Comparison of ENCODE assay signal across 15 cellular contexts in the genomic region with DNA sequence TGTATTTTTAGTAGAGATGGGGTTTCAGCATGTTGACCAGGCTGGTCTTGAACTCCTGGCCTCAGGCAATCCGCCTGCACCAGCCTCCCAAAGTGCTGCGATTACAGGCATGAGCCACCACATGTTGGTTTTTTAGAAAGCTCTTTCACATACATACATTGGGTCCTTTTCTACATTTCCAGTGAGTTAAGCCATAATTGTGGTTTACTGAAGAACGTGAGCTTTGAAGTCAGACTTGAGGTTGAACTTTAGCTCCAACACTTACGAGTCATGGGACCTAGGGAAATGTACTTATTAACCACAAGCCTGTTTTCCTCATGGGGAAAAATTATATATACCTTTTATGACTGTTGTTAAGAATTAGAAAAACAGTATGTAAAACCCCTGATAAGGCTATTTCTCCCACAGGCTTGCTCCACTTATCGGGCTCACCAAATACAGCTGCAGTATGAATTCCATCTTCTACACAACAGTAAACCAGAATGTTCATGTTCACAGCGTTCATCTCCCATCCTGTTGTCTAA. TPM values are rescaled to one million over a fixed set of nuclear protein-coding genes. Genes with fewer than 3 reads are reported as not detected.
DNase-seq lines count a peak whose midpoint lies in the region; ATAC-seq, FAIRE-seq and TF ChIP-seq lines count a peak whose summit lies in the region.
"Had no signal": no experiment of that assay in that cellular context is flagged by ENCODE, and none has a peak within 500 bp of the region (broad histone marks: within the 10 kb centered on the region; RNA-seq: fewer than 3 reads in every experiment).

No MANE protein-coding gene starts in this region.

- no peak for TF ChIP-seq CTCF in fibroblast of villous mesenchyme (IDR thresholded peaks at IDR 0.05; ENCODE audit: insufficient read depth, low read depth, low read length)
- no peak for TF ChIP-seq CTCF in transverse colon (IDR thresholded peaks at IDR 0.05)
- no peak for TF ChIP-seq CTCF in pancreas (IDR thresholded peaks at IDR 0.05)

- peak; percentile 55 for ATAC-seq in stimulated activated naive CD8-positive, alpha-beta T cell treated with anti-CD3 and anti-CD28 coated beads, Interleukin-15, Interleukin-2, amounts not matched to agents 100 U/mL and 50 U/mL, for 24 hours
- ATAC-seq in stimulated activated naive CD8-positive, alpha-beta T cell treated with anti-CD3 and anti-CD28 coated beads, Interleukin-15, amount 100 ng/mL, for 72 hours = no peak
- no peak for ATAC-seq in pancreas
- ATAC-seq: stimulated activated memory B cell treated with anti-CD40 and anti-IgM and Interleukin-4, amounts not matched to agents 10 μg/mL and 1 μg/mL and 100 μg/mL, for 72 hours had no signal

- no peak overlapping the region for H3K4me3 ChIP-seq in fibroblast of villous mesenchyme (ENCODE audit: low read depth, low read length)
- H3K4me3 ChIP-seq in transverse colon = no peak overlapping the region
- no peak overlapping the region for H3K4me3 ChIP-seq in pancreas
- H3K4me3 ChIP-seq: HAP-1 had no signal

- 44 to 53% methylated on average over 4 to 6 of the region's 6 CpGs for WGBS in transverse colon (ENCODE audit: low coverage in 1 of 2), 2 donors
- 92 to 95% methylated on average over 6 of the region's 6 CpGs for WGBS in pancreas, 2 donors

- in situ Hi-C loops in transverse colon (cut with MboI; ENCODE audit: low pct_ligation_motif_present in 1 of 4, low pct_unique_long_range_greater_than_20kb in 1 of 4, low sequenced_read_pairs in 3 of 4) = no loop called here

- DNase-seq in stimulated activated naive CD8-positive, alpha-beta T cell treated with anti-CD3 and anti-CD28 coated beads, Interleukin-15, Interleukin-2, amounts not matched to agents 100 U/mL and 50 U/mL, for 24 hours = no peak
- no peak for DNase-seq in stimulated activated naive CD8-positive, alpha-beta T cell treated with anti-CD3 and anti-CD28 coated beads, Interleukin-15, amount 100 ng/mL, for 72 hours
- DNase-seq in SW480 (ENCODE audit: low spot score) (peak; percentile 43), fibroblast of villous mesenchyme (ENCODE audit: low read depth) (peak; percentile 78), transverse colon (no peak), GM19238 (ENCODE audit: insufficient read length, low spot score) (no peak), pancreas (no peak), amygdala (lab: John Stamatoyannopoulos, UW) (no peak)
- DNase-seq: activated naive CD4-positive, alpha-beta T cell treated with Interleukin-2 at 50 U/mL for 16 hours; DMS79; stimulated activated CD4-positive, alpha-beta T cell treated with anti-CD3 and anti-CD28 coated beads, Interleukin-4, amount 100 ng/mL, for 1 hour; T-helper 9 cell had no signal

- H3K9me3 ChIP-seq in transverse colon = no peaks in the 10 kb centered on the region
- H3K9me3 ChIP-seq in pancreas = no peaks in the 10 kb centered on the region
- H3K9me3 ChIP-seq: HAP-1 had no signal

- H3K27me3 Mint-ChIP-seq in stimulated activated naive CD8-positive, alpha-beta T cell treated with anti-CD3 and anti-CD28 coated beads, Interleukin-15, amount 100 ng/mL, for 72 hours = no peaks in the 10 kb centered on the region
- H3K27me3 Mint-ChIP-seq: stimulated activated memory B cell treated with anti-CD40 and anti-IgM and Interleukin-4, amounts not matched to agents 10 μg/mL and 1 μg/mL and 100 μg/mL, for 72 hours had no signal

- H3K27me3 ChIP-seq in transverse colon (no peaks in the 10 kb centered on the region), pancreas (no peaks in the 10 kb centered on the region)

- H3K27ac ChIP-seq in transverse colon (peak overlapping the region; percentile 64 to 78 (median 66)), pancreas (no peak overlapping the region)

- H3K9me3 Mint-ChIP-seq in stimulated activated naive CD8-positive, alpha-beta T cell treated with anti-CD3 and anti-CD28 coated beads, Interleukin-15, amount 100 ng/mL, for 72 hours = peaks cover 11 to 12% of the 10 kb centered on the region in 2 donors

- TF ChIP-seq POLR2A in transverse colon (IDR thresholded peaks at IDR 0.05) = no peak

- no peaks in the 10 kb centered on the region for H3K36me3 ChIP-seq in transverse colon
- no peaks in the 10 kb centered on the region for H3K36me3 ChIP-seq in pancreas
- H3K36me3 ChIP-seq: HAP-1 had no signal

- no peak for FAIRE-seq in pancreas (lab: Jason Lieb, UNC)
- FAIRE-seq: GM12892 had no signal

- TF ChIP-seq EP300 in transverse colon (IDR thresholded peaks at IDR 0.05; ENCODE audit: low read depth) = no peak

- H3K27ac Mint-ChIP-seq in stimulated activated naive CD8-positive, alpha-beta T cell treated with anti-CD3 and anti-CD28 coated beads, Interleukin-15, amount 100 ng/mL, for 72 hours = no peak overlapping the region
- H3K27ac Mint-ChIP-seq: stimulated activated memory B cell treated with anti-CD40 and anti-IgM and Interleukin-4, amounts not matched to agents 10 μg/mL and 1 μg/mL and 100 μg/mL, for 72 hours had no signal

- H3K4me3 Mint-ChIP-seq in stimulated activated naive CD8-positive, alpha-beta T cell treated with anti-CD3 and anti-CD28 coated beads, Interleukin-15, amount 100 ng/mL, for 72 hours = no peak overlapping the region
- H3K4me3 Mint-ChIP-seq: stimulated activated memory B cell treated with anti-CD40 and anti-IgM and Interleukin-4, amounts not matched to agents 10 μg/mL and 1 μg/mL and 100 μg/mL, for 72 hours had no signal

- H3K4me1 ChIP-seq in transverse colon (peaks cover 0 to 37% (median 17%) of the 10 kb centered on the region in 4 donors), pancreas (peaks cover 0 to 7% (median 0%) of the 10 kb centered on the region in 3 donors)
- H3K4me1 ChIP-seq: HAP-1 had no signal

- intact Hi-C loops in transverse colon (cut with DNase I; ENCODE audit: low total_unique reads) (no loop called here), pancreas (cut with DNase I) (no loop called here)

- peaks cover 8% of the 10 kb centered on the region for H3K4me1 Mint-ChIP-seq in stimulated activated naive CD8-positive, alpha-beta T cell treated with anti-CD3 and anti-CD28 coated beads, Interleukin-15, amount 100 ng/mL, for 72 hours

RNA-seq across cellular contexts. Expression of gene GPR160, which starts 39.0 kb away (rescaled TPM):
- under 0.01 and 0.43 TPM in 2 replicates for total RNA-seq in fibroblast of villous mesenchyme
- total RNA-seq in transverse colon = 100 to 1,000 TPM in 3 of 4 donors, 10 to 100 TPM in 1; 93.5 to 195 (median 139) TPM
- total RNA-seq in pancreas = 10 to 100 TPM in 3 of 6 donors, 1 to 10 TPM in 3; 7.6 to 12.7 (median 10.2) TPM
- 1 to 10 TPM; 4.4 to 5.1 TPM for polyA plus RNA-seq in pancreas

Comparison
In these comparisons a context has a peak if more than half of its experiments do, and no peak if none do; other contexts are left out.
1. DNase-seq: peak in SW480 (single experiment) and fibroblast of villous mesenchyme (single experiment); none in stimulated activated naive CD8-positive, alpha-beta T cell treated with anti-CD3 and anti-CD28 coated beads, Interleukin-15, Interleukin-2, amounts not matched to agents 100 U/mL and 50 U/mL, for 24 hours (single experiment), stimulated activated naive CD8-positive, alpha-beta T cell treated with anti-CD3 and anti-CD28 coated beads, Interleukin-15, amount 100 ng/mL, for 72 hours (0 of 2), transverse colon (single experiment), GM19238 (single experiment), pancreas (0 of 6) and amygdala (0 of 56).
2. H3K27ac ChIP-seq: peak in transverse colon (4 of 4); none in pancreas (0 of 4).
3. RNA of gene GPR160, which starts 39.0 kb away (total RNA-seq): 93.5 to 195 TPM in transverse colon; 7.6 to 12.7 TPM in pancreas and under 0.01 to 0.43 TPM in fibroblast of villous mesenchyme; every median in the first group is over 4 times any median in the second.